11 cellular contexts compared by ENCODE assay signal in the genomic region with DNA sequence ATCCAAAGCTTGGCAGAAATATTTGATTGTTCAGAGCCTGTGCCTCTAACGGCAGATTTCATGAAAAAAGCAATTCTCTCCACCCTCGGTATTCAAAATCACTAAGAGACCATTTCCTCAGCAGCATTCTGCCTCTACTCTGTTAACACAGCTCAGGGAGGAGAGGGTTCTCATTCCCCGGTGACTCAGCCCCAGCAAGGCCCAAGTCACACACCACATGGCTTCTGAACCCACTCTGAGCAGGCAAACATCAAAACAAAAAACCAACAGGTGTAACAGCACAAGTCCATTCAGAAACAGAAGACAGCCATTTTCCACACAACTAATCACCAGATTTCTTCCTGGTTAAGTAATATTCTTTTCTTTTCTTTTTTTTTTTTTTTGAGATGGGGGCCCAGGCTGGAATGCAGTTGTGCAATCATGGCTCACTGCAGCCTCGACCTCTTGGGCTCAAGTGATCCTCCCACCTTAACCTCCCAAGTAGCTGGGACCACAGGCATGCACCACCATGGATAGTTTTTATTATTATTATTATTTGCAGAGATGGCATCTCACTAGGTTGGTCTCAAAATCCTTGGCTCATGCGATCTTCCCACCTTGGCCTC. TPM values are rescaled to one million over a fixed set of nuclear protein-coding genes. Genes with fewer than 3 reads are reported as not detected.
DNase-seq lines count a peak whose midpoint lies in the region; ATAC-seq and TF ChIP-seq lines count a peak whose summit lies in the region.
"Had no signal": no experiment of that assay in that cellular context is flagged by ENCODE, and none has a peak within 500 bp of the region (broad histone marks: within the 10 kb centered on the region; RNA-seq: fewer than 3 reads in every experiment).

No MANE protein-coding gene starts in this region.

- no peak overlapping the region for H3K4me3 ChIP-seq in GM23338

- H3K4me2 ChIP-seq in GM23338, result peak overlapping the region; percentile 41; the same call in 1 of the 2 replicates

- peaks cover under 1% of the 10 kb centered on the region for H3K27me3 Mint-ChIP-seq in GM23338 (ENCODE audit: insufficient read depth, low read depth, poor library complexity)

- H3K4me1 Mint-ChIP-seq in GM23338, result peaks cover 40% of the 10 kb centered on the region

- no peaks in the 10 kb centered on the region; the same call in 1 of the 2 replicates for H3F3A ChIP-seq in GM23338 (replicated peaks; ENCODE audit: low read depth)

- no peaks in the 10 kb centered on the region for H4K20me1 ChIP-seq in GM23338 (replicated peaks; ENCODE audit: insufficient read depth)

- no peak for TF ChIP-seq CTCF in GM23338 (conservative IDR thresholded peaks at IDR 0.05; ENCODE audit: low read depth in 2 of 2)

- no peak overlapping the region for H2AFZ ChIP-seq in GM23338

- ATAC-seq in GM23338 (peak; percentile 26), HG03280 (IDR thresholded peaks at IDR 0.05; ENCODE audit: unreplicated experiment) (no peak)

- H3K4me3 Mint-ChIP-seq in GM23338, result no peak overlapping the region

- peak overlapping the region; percentile 64 for H3K27ac Mint-ChIP-seq in GM23338
- H3K27ac Mint-ChIP-seq: progenitor cell of endocrine pancreas had no signal

- intact Hi-C loops in posterior vena cava (cut with DNase I), result no loop called here

- in situ Hi-C loops in ACHN (cut with HindIII; ENCODE audit: low pct_ligation_motif_present, low pct_unique_long_range_greater_than_20kb, low sequenced_read_pairs), result no loop called here

- H3K36me3 ChIP-seq in GM23338 (ENCODE audit: insufficient read depth), result no peaks in the 10 kb centered on the region

- peaks cover 2% of the 10 kb centered on the region for H3K79me2 ChIP-seq in GM23338 (replicated peaks; ENCODE audit: insufficient read depth)

- peaks cover 3% of the 10 kb centered on the region; the same call in 1 of the 3 replicates for H3K9me3 Mint-ChIP-seq in GM23338

- DNase-seq in ACHN (peak; percentile 2), GM23338 (ENCODE audit: low spot score) (no peak), iPS-NIHi7 (ENCODE audit: extremely low spot score) (peak; percentile 64), posterior vena cava (ENCODE audit: low spot score) (no peak), DMS153 treated with DMSO at 0.1 percent for 48 hours (lab: John Stamatoyannopoulos, UW; ENCODE audit: unreplicated experiment) (no peak)
- DNase-seq in activated CD8-positive, alpha-beta memory T cell treated with anti-CD3 and anti-CD28 coated beads for 24 hours, result peak; percentile 67
- DNase-seq in central memory CD4-positive, alpha-beta T cell, result no peak
- DNase-seq: DMS153, NCI-H510A had no signal

- no peaks in the 10 kb centered on the region for H3K9me2 ChIP-seq in GM23338 (ENCODE audit: insufficient read depth)

- no peaks in the 10 kb centered on the region for H3K36me3 Mint-ChIP-seq in GM23338 (ENCODE audit: low read depth)

- H3K27ac ChIP-seq in GM23338 (ENCODE audit: low read depth), result peak overlapping the region; percentile 35; the same call in 1 of the 2 replicates

- no peaks in the 10 kb centered on the region for H3K27me3 ChIP-seq in GM23338 (ENCODE audit: insufficient read depth)

- peaks cover 30% of the 10 kb centered on the region for H3K4me1 ChIP-seq in GM23338 (ENCODE audit: insufficient read depth)

TF ChIP-seq in GM23338, 12 proteins besides CTCF, POLR2A, EP300 and RAD21 (continues in another document):
- TF ChIP-seq, protein P1, sequence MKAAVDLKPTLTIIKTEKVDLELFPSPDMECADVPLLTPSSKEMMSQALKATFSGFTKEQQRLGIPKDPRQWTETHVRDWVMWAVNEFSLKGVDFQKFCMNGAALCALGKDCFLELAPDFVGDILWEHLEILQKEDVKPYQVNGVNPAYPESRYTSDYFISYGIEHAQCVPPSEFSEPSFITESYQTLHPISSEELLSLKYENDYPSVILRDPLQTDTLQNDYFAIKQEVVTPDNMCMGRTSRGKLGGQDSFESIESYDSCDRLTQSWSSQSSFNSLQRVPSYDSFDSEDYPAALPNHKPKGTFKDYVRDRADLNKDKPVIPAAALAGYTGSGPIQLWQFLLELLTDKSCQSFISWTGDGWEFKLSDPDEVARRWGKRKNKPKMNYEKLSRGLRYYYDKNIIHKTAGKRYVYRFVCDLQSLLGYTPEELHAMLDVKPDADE (IDR thresholded peaks at IDR 0.05), result no peak
- TF ChIP-seq POLR2AphosphoS5 (IDR thresholded peaks at IDR 0.05; ENCODE audit: low read depth) (no peak), NANOG (IDR thresholded peaks at IDR 0.05; ENCODE audit: borderline replicate concordance) (no peak), ZNF331 (CRISPR knock-in tag; IDR thresholded peaks at IDR 0.05; ENCODE audit: low read depth) (no peak), JUNB (IDR thresholded peaks at IDR 0.05; ENCODE audit: unreplicated experiment) (no peak), STAT1 (IDR thresholded peaks at IDR 0.05; ENCODE audit: unreplicated experiment) (no peak), EZH2 (IDR thresholded peaks at IDR 0.05; ENCODE audit: low read depth, unreplicated experiment) (no peak), EZH2phosphoT487 (IDR thresholded peaks at IDR 0.05; ENCODE audit: unreplicated experiment) (no peak), ZNF114 (CRISPR knock-in tag; IDR thresholded peaks at IDR 0.05) (no peak), CREB1 (CRISPR knock-in tag; IDR thresholded peaks at IDR 0.05; ENCODE audit: low read depth) (no peak)
- TF ChIP-seq, protein P2, sequence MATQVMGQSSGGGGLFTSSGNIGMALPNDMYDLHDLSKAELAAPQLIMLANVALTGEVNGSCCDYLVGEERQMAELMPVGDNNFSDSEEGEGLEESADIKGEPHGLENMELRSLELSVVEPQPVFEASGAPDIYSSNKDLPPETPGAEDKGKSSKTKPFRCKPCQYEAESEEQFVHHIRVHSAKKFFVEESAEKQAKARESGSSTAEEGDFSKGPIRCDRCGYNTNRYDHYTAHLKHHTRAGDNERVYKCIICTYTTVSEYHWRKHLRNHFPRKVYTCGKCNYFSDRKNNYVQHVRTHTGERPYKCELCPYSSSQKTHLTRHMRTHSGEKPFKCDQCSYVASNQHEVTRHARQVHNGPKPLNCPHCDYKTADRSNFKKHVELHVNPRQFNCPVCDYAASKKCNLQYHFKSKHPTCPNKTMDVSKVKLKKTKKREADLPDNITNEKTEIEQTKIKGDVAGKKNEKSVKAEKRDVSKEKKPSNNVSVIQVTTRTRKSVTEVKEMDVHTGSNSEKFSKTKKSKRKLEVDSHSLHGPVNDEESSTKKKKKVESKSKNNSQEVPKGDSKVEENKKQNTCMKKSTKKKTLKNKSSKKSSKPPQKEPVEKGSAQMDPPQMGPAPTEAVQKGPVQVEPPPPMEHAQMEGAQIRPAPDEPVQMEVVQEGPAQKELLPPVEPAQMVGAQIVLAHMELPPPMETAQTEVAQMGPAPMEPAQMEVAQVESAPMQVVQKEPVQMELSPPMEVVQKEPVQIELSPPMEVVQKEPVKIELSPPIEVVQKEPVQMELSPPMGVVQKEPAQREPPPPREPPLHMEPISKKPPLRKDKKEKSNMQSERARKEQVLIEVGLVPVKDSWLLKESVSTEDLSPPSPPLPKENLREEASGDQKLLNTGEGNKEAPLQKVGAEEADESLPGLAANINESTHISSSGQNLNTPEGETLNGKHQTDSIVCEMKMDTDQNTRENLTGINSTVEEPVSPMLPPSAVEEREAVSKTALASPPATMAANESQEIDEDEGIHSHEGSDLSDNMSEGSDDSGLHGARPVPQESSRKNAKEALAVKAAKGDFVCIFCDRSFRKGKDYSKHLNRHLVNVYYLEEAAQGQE (IDR thresholded peaks at IDR 0.05; ENCODE audit: unreplicated experiment), result no peak

RNA-seq across cellular contexts. Expression of a gene that starts 55.4 kb away (rescaled TPM):
- total RNA-seq in GM23338 (2014; rRNA removed; shearing (Covaris generic)), result 12.8 and 13.1 TPM in 2 replicates
- polyA plus RNA-seq in GM23338 (2016; fragmentation: Nextera tagmentation; extraction: Ambion mirVana), result 4.1 and 4.9 TPM in 2 replicates
- 10 to 100 TPM; 16.8 to 20.4 TPM for total RNA-seq in posterior vena cava

Comparison
In these comparisons a context has a peak if more than half of its experiments do, and no peak if none do; other contexts are left out.
1. DNase-seq: peak in ACHN (single experiment), activated CD8-positive, alpha-beta memory T cell treated with anti-CD3 and anti-CD28 coated beads for 24 hours (single experiment) and iPS-NIHi7 (single experiment); none in GM23338 (single experiment), posterior vena cava (single experiment), central memory CD4-positive, alpha-beta T cell (single experiment) and DMS153 treated with DMSO at 0.1 percent for 48 hours (single experiment).